ENCODE assay signal across 2 cellular contexts in genomic region chr11:73143126-73143838, GRCh38.
TF ChIP-seq lines count a peak whose summit lies in the region.

No MANE protein-coding gene starts in this region.

TF ChIP-seq in K562, 482 proteins besides CTCF, POLR2A, EP300 and RAD21 (continued from another document and continues in another):
- peak; percentile 46; the same call in 1 of the 2 replicates for TF ChIP-seq ZBTB2 (IDR thresholded peaks at IDR 0.05)
- TF ChIP-seq SIN3A (IDR thresholded peaks at IDR 0.05; ENCODE audit: borderline replicate concordance in 2 of 2, control insufficient read depth in 1 of 2, low read depth in 2 of 2, low read length in 2 of 2) = no peak
- TF ChIP-seq BCOR (IDR thresholded peaks at IDR 0.05) = 0 out of 2 replicates have a peak, but pooled peaks have one; percentile 16
- TF ChIP-seq LEF1 (IDR thresholded peaks at IDR 0.05) = peak; percentile 67
- peak; percentile 72; the same call in 1 of the 2 replicates for TF ChIP-seq SMARCA4 (IDR thresholded peaks at IDR 0.05)
- peak; percentile 53; the same call in 1 of the 2 replicates for TF ChIP-seq MTA2 (IDR thresholded peaks at IDR 0.05; ENCODE audit: low read depth)
- TF ChIP-seq ZBTB33 (CRISPR knock-in tag; IDR thresholded peaks at IDR 0.05) = 0 out of 2 replicates have a peak, but pooled peaks have one; percentile 7
- TF ChIP-seq TRIM24 (IDR thresholded peaks at IDR 0.05) = no peak
- TF ChIP-seq ZNF592 (IDR thresholded peaks at IDR 0.05) = peak; percentile 52; the same call in 1 of the 2 replicates
- peak; percentile 59; the same call in 1 of the 2 replicates for TF ChIP-seq TEAD4 (IDR thresholded peaks at IDR 0.05; ENCODE audit: low read length)
- no peak for TF ChIP-seq TEAD4 (CRISPR knock-in tag; IDR thresholded peaks at IDR 0.05; ENCODE audit: borderline replicate concordance)
- TF ChIP-seq ARID1B (IDR thresholded peaks at IDR 0.05) = peak; percentile 70
- TF ChIP-seq ZNF717 (CRISPR knock-in tag; IDR thresholded peaks at IDR 0.05) = no peak
- TF ChIP-seq FOXJ2 (tag; IDR thresholded peaks at IDR 0.05) = no peak
- TF ChIP-seq NCOR1 (IDR thresholded peaks at IDR 0.05) = peak; percentile 25; the same call in 1 of the 2 replicates
- TF ChIP-seq MXI1 (IDR thresholded peaks at IDR 0.05; ENCODE audit: low read depth, low read length) = no peak
- peak; percentile 49 for TF ChIP-seq PRDM10 (IDR thresholded peaks at IDR 0.05; ENCODE audit: partially characterized antibody)

TF ChIP-seq in HepG2, 621 proteins besides CTCF, POLR2A, EP300 and RAD21 (continued from another document):
- TF ChIP-seq U2AF1 (optimal IDR thresholded peaks at IDR 0.05; ENCODE audit: low read depth, low read length) (no peak), ZNF331 (CRISPR knock-in tag; IDR thresholded peaks at IDR 0.05) (peak; percentile 34; the same call in 1 of the 2 replicates), ZFP1 (CRISPR knock-in tag; IDR thresholded peaks at IDR 0.05) (peak; percentile 53; the same call in 1 of the 2 replicates), BRD4 (CRISPR knock-in tag; IDR thresholded peaks at IDR 0.05) (0 out of 2 replicates have a peak, but pooled peaks have one; percentile 38), FOXK2 (IDR thresholded peaks at IDR 0.05) (0 out of 2 replicates have a peak, but pooled peaks have one; percentile 46), KAT8 (CRISPR knock-in tag; IDR thresholded peaks at IDR 0.05) (peak; percentile 51; the same call in 1 of the 2 replicates), POLR2G (IDR thresholded peaks at IDR 0.05; ENCODE audit: low read depth, low read length) (peak; percentile 63)
